In the genomic region with DNA sequence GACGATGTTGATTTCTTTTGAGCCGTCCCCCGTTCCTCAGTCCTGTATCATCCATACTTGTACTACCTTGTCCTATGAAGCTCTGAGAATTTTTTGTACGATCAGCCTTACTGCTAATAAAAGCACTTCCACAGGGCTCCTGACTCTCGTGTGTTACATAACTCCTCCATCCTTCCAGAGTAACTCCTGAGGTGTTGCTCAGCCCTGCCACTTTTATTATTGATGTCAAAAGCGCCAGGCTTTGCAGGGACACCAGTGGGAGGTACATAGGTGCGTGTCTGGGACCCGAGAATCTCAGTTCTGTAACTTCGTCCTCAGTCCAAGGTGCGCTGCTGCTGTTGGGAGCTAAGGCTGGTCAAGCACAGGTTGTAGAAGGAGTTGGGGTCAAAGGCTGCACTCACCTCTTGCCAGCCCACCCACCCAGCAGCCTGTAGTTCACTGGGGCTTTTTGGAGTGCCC, we compare ENCODE assay signal across 9 cellular contexts. TPM values are rescaled to one million over a fixed set of nuclear protein-coding genes. Genes with fewer than 3 reads are reported as not detected.
DNase-seq lines count a peak whose midpoint lies in the region; ATAC-seq, FAIRE-seq and TF ChIP-seq lines count a peak whose summit lies in the region.
"Had no signal": no experiment of that assay in that cellular context is flagged by ENCODE, and none has a peak within 500 bp of the region (broad histone marks: within the 10 kb centered on the region; RNA-seq: fewer than 3 reads in every experiment).

No MANE protein-coding gene starts in this region.

- H3K9me3 ChIP-seq in CD4-positive, CD25-positive, alpha-beta regulatory T cell (ENCODE audit: control insufficient read depth in 2 of 2, low read length in 2 of 2), result no peaks in the 10 kb centered on the region

- H3K4me1 ChIP-seq in CD4-positive, CD25-positive, alpha-beta regulatory T cell (ENCODE audit: control insufficient read depth, insufficient read depth, low read length, poor library complexity, severe bottlenecking), result peaks cover 36% of the 10 kb centered on the region

- TF ChIP-seq CTCF in LNCaP clone FGC (IDR thresholded peaks at IDR 0.05; ENCODE audit: control insufficient read depth, extremely low read depth, insufficient read depth), result no peak
- no peak for TF ChIP-seq CTCF in coronary artery (IDR thresholded peaks at IDR 0.05)

- no peak for FAIRE-seq in H54 (lab: Jason Lieb, UNC)
- FAIRE-seq: colon had no signal

- H3K27ac ChIP-seq in CD4-positive, CD25-positive, alpha-beta regulatory T cell (ENCODE audit: insufficient read depth, low read length, poor library complexity, severe bottlenecking), result peak overlapping the region; percentile 74
- H3K27ac ChIP-seq in coronary artery, result peak overlapping the region in 1 of 2 donors; percentile 98

- peaks cover 37% of the 10 kb centered on the region for H3K36me3 ChIP-seq in CD4-positive, CD25-positive, alpha-beta regulatory T cell (ENCODE audit: control insufficient read depth, insufficient read depth, low read length)

- peak overlapping the region; percentile 31 for H3K4me3 ChIP-seq in CD4-positive, CD25-positive, alpha-beta regulatory T cell (ENCODE audit: low read depth, low read length)
- H3K4me3 ChIP-seq in LNCaP clone FGC (ENCODE audit: low read depth, low read length) (peak overlapping the region; percentile 82), coronary artery (peak overlapping the region; percentile 86)

- H3K4me1 Mint-ChIP-seq in CD4-positive, CD25-positive, alpha-beta regulatory T cell, result peaks cover 0 to 54% (median 31%) of the 10 kb centered on the region in 4 donors
- H3K4me1 Mint-ChIP-seq in natural killer cell treated with Interleukin-12 subunit alpha and Interleukin-12 subunit beta and Interleukin-15 and Interleukin-18, amount 100 ng/mL, for 72 hours (ENCODE audit: low read depth in 2 of 2), result peaks cover 39 to 60% of the 10 kb centered on the region in 2 donors

- ATAC-seq in CD4-positive, CD25-positive, alpha-beta regulatory T cell (ENCODE audit: low read depth in 2 of 2), result no peak
- no peak for ATAC-seq in natural killer cell treated with Interleukin-12 subunit alpha and Interleukin-12 subunit beta and Interleukin-15 and Interleukin-18, amount 100 ng/mL, for 72 hours

- H3K27me3 ChIP-seq in CD4-positive, CD25-positive, alpha-beta regulatory T cell (ENCODE audit: control insufficient read depth, insufficient read depth, low read length), result no peaks in the 10 kb centered on the region

- TF ChIP-seq POLR2A in H54 (IDR thresholded peaks at IDR 0.05; ENCODE audit: low read depth, low read length), result no peak

- H3K27me3 Mint-ChIP-seq in CD4-positive, CD25-positive, alpha-beta regulatory T cell, result peaks cover 32% of the 10 kb centered on the region
- peaks cover 13 to 20% of the 10 kb centered on the region in 2 donors for H3K27me3 Mint-ChIP-seq in natural killer cell treated with Interleukin-12 subunit alpha and Interleukin-12 subunit beta and Interleukin-15 and Interleukin-18, amount 100 ng/mL, for 72 hours

- H3K9me3 Mint-ChIP-seq in CD4-positive, CD25-positive, alpha-beta regulatory T cell, result peaks cover 0 to 2% (median 0%) of the 10 kb centered on the region in 7 donors
- no peaks in the 10 kb centered on the region for H3K9me3 Mint-ChIP-seq in natural killer cell treated with Interleukin-12 subunit alpha and Interleukin-12 subunit beta and Interleukin-15 and Interleukin-18, amount 100 ng/mL, for 72 hours

- peak overlapping the region; percentile 96 to 97 (median 96) for H3K27ac Mint-ChIP-seq in CD4-positive, CD25-positive, alpha-beta regulatory T cell
- H3K27ac Mint-ChIP-seq in natural killer cell treated with Interleukin-12 subunit alpha and Interleukin-12 subunit beta and Interleukin-15 and Interleukin-18, amount 100 ng/mL, for 72 hours, result peak overlapping the region; percentile 79 to 80

- no peak for DNase-seq in CD4-positive, CD25-positive, alpha-beta regulatory T cell
- DNase-seq in LNCaP clone FGC (ENCODE audit: low read depth) (no peak), coronary artery (ENCODE audit: low spot score) (no peak), NCI-H1436 treated with DMSO at 0.1 percent for 48 hours (lab: John Stamatoyannopoulos, UW) (no peak), mucosa of gallbladder (ENCODE audit: low spot score) (no peak), NCI-H774 (lab: John Stamatoyannopoulos, UW) (no peak), H54 (ENCODE audit: insufficient read length, low spot score) (no peak)
- no peak for DNase-seq in natural killer cell treated with Interleukin-12 subunit alpha and Interleukin-12 subunit beta and Interleukin-15 and Interleukin-18, amount 100 ng/mL, for 72 hours (ENCODE audit: low spot score)

- peaks cover 44% of the 10 kb centered on the region for H3K36me3 Mint-ChIP-seq in CD4-positive, CD25-positive, alpha-beta regulatory T cell
- H3K36me3 Mint-ChIP-seq in natural killer cell treated with Interleukin-12 subunit alpha and Interleukin-12 subunit beta and Interleukin-15 and Interleukin-18, amount 100 ng/mL, for 72 hours, result peaks cover 37% of the 10 kb centered on the region

- H3K4me3 Mint-ChIP-seq in CD4-positive, CD25-positive, alpha-beta regulatory T cell, result peak overlapping the region; percentile 86 to 92 (median 88)
- H3K4me3 Mint-ChIP-seq in natural killer cell treated with Interleukin-12 subunit alpha and Interleukin-12 subunit beta and Interleukin-15 and Interleukin-18, amount 100 ng/mL, for 72 hours, result peak overlapping the region; percentile 86

RNA-seq across cellular contexts. Expression of gene UFSP1, which starts 1.0 kb away (rescaled TPM):
- total RNA-seq in CD4-positive, CD25-positive, alpha-beta regulatory T cell, result 0.94 TPM
- 1 to 10 TPM in 3 of 4 donors, under 1 TPM in 1; 0.39 to 4.8 (median 1.9) TPM for polyA plus RNA-seq in CD4-positive, CD25-positive, alpha-beta regulatory T cell
- total RNA-seq in natural killer cell treated with Interleukin-12 subunit alpha and Interleukin-12 subunit beta and Interleukin-15 and Interleukin-18, amount 100 ng/mL, for 72 hours, result 1 to 10 TPM; 1.8 to 6.0 TPM
- total RNA-seq in mucosa of gallbladder, result 3.3 TPM

RNA-seq across cellular contexts. Expression of gene ACHE, which starts 7.1 kb away (rescaled TPM):
- 0.20 TPM for total RNA-seq in CD4-positive, CD25-positive, alpha-beta regulatory T cell
- polyA plus RNA-seq in CD4-positive, CD25-positive, alpha-beta regulatory T cell, result not detected
- under 1 TPM; 0.64 to 0.73 TPM for total RNA-seq in natural killer cell treated with Interleukin-12 subunit alpha and Interleukin-12 subunit beta and Interleukin-15 and Interleukin-18, amount 100 ng/mL, for 72 hours
- total RNA-seq in mucosa of gallbladder, result 8.4 TPM

RNA-seq across cellular contexts. Expression of gene SRRT, which starts 13.7 kb away (rescaled TPM):
- 234 TPM for total RNA-seq in CD4-positive, CD25-positive, alpha-beta regulatory T cell
- 10 to 100 TPM; 31.9 to 40.7 (median 36.7) TPM for polyA plus RNA-seq in CD4-positive, CD25-positive, alpha-beta regulatory T cell
- total RNA-seq in natural killer cell treated with Interleukin-12 subunit alpha and Interleukin-12 subunit beta and Interleukin-15 and Interleukin-18, amount 100 ng/mL, for 72 hours, result 100 to 1,000 TPM; 212 to 391 TPM
- total RNA-seq in mucosa of gallbladder, result 150 TPM

RNA-seq across cellular contexts. Expression of gene TRIP6, which starts 21.4 kb away (rescaled TPM):
- 8.4 TPM for total RNA-seq in CD4-positive, CD25-positive, alpha-beta regulatory T cell
- polyA plus RNA-seq in CD4-positive, CD25-positive, alpha-beta regulatory T cell, result 1 to 10 TPM; 2.8 to 5.8 (median 3.5) TPM
- total RNA-seq in natural killer cell treated with Interleukin-12 subunit alpha and Interleukin-12 subunit beta and Interleukin-15 and Interleukin-18, amount 100 ng/mL, for 72 hours, result 1 to 10 TPM; 2.7 to 7.4 TPM
- total RNA-seq in mucosa of gallbladder, result 91.0 TPM

RNA-seq across cellular contexts. Expression of gene SLC12A9, which starts 36.0 kb away (rescaled TPM):
- 42.7 TPM for total RNA-seq in CD4-positive, CD25-positive, alpha-beta regulatory T cell
- polyA plus RNA-seq in CD4-positive, CD25-positive, alpha-beta regulatory T cell, result 1 to 10 TPM; 5.7 to 8.6 (median 6.1) TPM
- 10 to 100 TPM; 32.7 to 38.7 TPM for total RNA-seq in natural killer cell treated with Interleukin-12 subunit alpha and Interleukin-12 subunit beta and Interleukin-15 and Interleukin-18, amount 100 ng/mL, for 72 hours
- 76.1 TPM for total RNA-seq in mucosa of gallbladder

Comparison
In these comparisons a context has a peak if more than half of its experiments do, and no peak if none do; other contexts are left out.
1. H3K4me3 ChIP-seq: peak in every context shown above with its lines; median percentile 86 in coronary artery; 82 in LNCaP clone FGC; 31 in CD4-positive, CD25-positive, alpha-beta regulatory T cell.